21 cellular contexts compared by ENCODE assay signal in the genomic region with DNA sequence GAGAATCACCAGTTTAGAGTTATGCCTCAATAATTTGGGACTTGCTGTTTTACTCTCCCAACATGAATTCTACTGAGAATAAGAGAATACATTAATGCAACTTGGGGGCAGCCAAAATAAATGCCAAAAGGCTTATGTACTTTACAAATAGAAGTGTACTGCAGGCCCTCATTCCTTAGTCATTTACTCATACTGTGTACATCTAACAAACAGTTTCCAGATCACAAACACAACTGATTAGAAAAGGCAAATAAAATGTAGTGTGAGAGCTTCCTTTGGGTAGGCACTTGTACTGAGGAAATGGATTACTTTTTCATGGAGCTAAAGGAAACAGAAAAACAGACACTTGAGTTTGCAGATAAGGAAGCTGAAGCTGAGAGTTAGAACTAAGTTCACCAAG. TPM values are rescaled to one million over a fixed set of nuclear protein-coding genes. Genes with fewer than 3 reads are reported as not detected.
DNase-seq lines count a peak whose midpoint lies in the region; ATAC-seq and TF ChIP-seq lines count a peak whose summit lies in the region.
"Had no signal": no experiment of that assay in that cellular context is flagged by ENCODE, and none has a peak within 500 bp of the region (broad histone marks: within the 10 kb centered on the region; RNA-seq: fewer than 3 reads in every experiment).

No MANE protein-coding gene starts in this region.

- H3K27ac ChIP-seq in SK-N-MC, result peak overlapping the region; percentile 34; the same call in 1 of the 2 replicates
- H3K27ac ChIP-seq in Peyer's patch, result no peak overlapping the region
- no peak overlapping the region for H3K27ac ChIP-seq in tibial nerve
- H3K27ac ChIP-seq in heart left ventricle, result no peak overlapping the region
- H3K27ac ChIP-seq: brain microvascular endothelial cell, SJCRH30 had no signal

- no peak for TF ChIP-seq EP300 in tibial nerve (IDR thresholded peaks at IDR 0.05)

- TF ChIP-seq POLR2A in Peyer's patch (IDR thresholded peaks at IDR 0.05), result no peak
- no peak for TF ChIP-seq POLR2A in tibial nerve (IDR thresholded peaks at IDR 0.05)
- no peak for TF ChIP-seq POLR2A in heart left ventricle (IDR thresholded peaks at IDR 0.05)

- no peak for TF ChIP-seq CTCF in fibroblast of mammary gland (conservative IDR thresholded peaks at IDR 0.05; ENCODE audit: control insufficient read depth, insufficient read depth, low read depth, low read length)
- TF ChIP-seq CTCF in Peyer's patch (IDR thresholded peaks at IDR 0.05), result no peak
- no peak for TF ChIP-seq CTCF in tibial nerve (IDR thresholded peaks at IDR 0.05)
- no peak for TF ChIP-seq CTCF in heart left ventricle (IDR thresholded peaks at IDR 0.05)

- intact Hi-C loops in heart left ventricle (cut with DNase I), result no loop called here

- H3K27me3 ChIP-seq in mucosa of stomach (ENCODE audit: control insufficient read depth, insufficient read depth, low read length) (no peaks in the 10 kb centered on the region), Peyer's patch (no peaks in the 10 kb centered on the region), tibial nerve (no peaks in the 10 kb centered on the region), heart left ventricle (no peaks in the 10 kb centered on the region)
- H3K27me3 ChIP-seq: brain microvascular endothelial cell, SJCRH30 had no signal

- no peak overlapping the region for H3K9ac ChIP-seq in SK-N-MC (ENCODE audit: insufficient read length)
- peak overlapping the region; percentile 22 for H3K9ac ChIP-seq in mucosa of stomach (ENCODE audit: low read length)

- no peaks in the 10 kb centered on the region for H3K36me3 ChIP-seq in SK-N-MC (ENCODE audit: insufficient read depth, low read length)
- H3K36me3 ChIP-seq in mucosa of stomach (ENCODE audit: control insufficient read depth, insufficient read depth, low read length), result no peaks in the 10 kb centered on the region
- no peaks in the 10 kb centered on the region for H3K36me3 ChIP-seq in Peyer's patch
- no peaks in the 10 kb centered on the region for H3K36me3 ChIP-seq in tibial nerve
- H3K36me3 ChIP-seq in heart left ventricle, result no peaks in the 10 kb centered on the region
- H3K36me3 ChIP-seq: brain microvascular endothelial cell, HAP-1, SJCRH30 had no signal

- H3K4me1 ChIP-seq in mucosa of stomach (ENCODE audit: control insufficient read depth, insufficient read depth, low read length) (peaks cover 48% of the 10 kb centered on the region), Peyer's patch (peaks cover 0 to 12% (median 0%) of the 10 kb centered on the region in 4 donors), tibial nerve (no peaks in the 10 kb centered on the region), heart left ventricle (peaks cover 0 to 5% (median 0%) of the 10 kb centered on the region in 12 donors)
- H3K4me1 ChIP-seq: HAP-1, SJCRH30 had no signal

- H3K4me3 ChIP-seq in SK-N-MC (no peak overlapping the region), fibroblast of mammary gland (ENCODE audit: control insufficient read depth, low read depth, low read length) (no peak overlapping the region), mucosa of stomach (ENCODE audit: low read length) (no peak overlapping the region), Peyer's patch (no peak overlapping the region), tibial nerve (no peak overlapping the region), heart left ventricle (no peak overlapping the region)
- H3K4me3 ChIP-seq: HAP-1, SJCRH30 had no signal

- no peak for ATAC-seq in heart left ventricle

- DNase-seq in EL, result peak; percentile 26
- DNase-seq in SK-N-MC (ENCODE audit: low read depth, low spot score), result no peak
- peak; percentile 12 for DNase-seq in fibroblast of mammary gland (ENCODE audit: low read depth)
- no peak for DNase-seq in Peyer's patch
- DNase-seq in tibial nerve (ENCODE audit: low spot score in 2 of 2), result no peak
- DNase-seq in stimulated activated CD4-positive, alpha-beta T cell treated with anti-CD3 and anti-CD28 coated beads, Interleukin-1b, Interleukin-23, amount 100 ng/mL, for 48 hours, result no peak
- DNase-seq in heart left ventricle, result no peak
- DNase-seq: activated CD4-positive, alpha-beta T cell treated with anti-CD3 and anti-CD28 coated beads, Interleukin-2, amount 50 U/mL, for 1 hour; activated naive CD4-positive, alpha-beta T cell treated with anti-CD3 and anti-CD28 coated beads, Interleukin-2, amount 50 U/mL, for 16 hours; activated T-cell treated with anti-CD3 and anti-CD28 coated beads for 4 hours; brain microvascular endothelial cell; effector CD4-positive, alpha-beta T cell; foreskin melanocyte; MM.1S; NCI-H187; NCI-H446; nephron progenitor cell; SJCRH30; T1000 had no signal

- H3K9me3 ChIP-seq in SK-N-MC (ENCODE audit: low read depth, low read length), result no peaks in the 10 kb centered on the region
- H3K9me3 ChIP-seq in mucosa of stomach (ENCODE audit: control insufficient read depth, low read length), result no peaks in the 10 kb centered on the region
- no peaks in the 10 kb centered on the region for H3K9me3 ChIP-seq in Peyer's patch
- no peaks in the 10 kb centered on the region for H3K9me3 ChIP-seq in tibial nerve
- H3K9me3 ChIP-seq in heart left ventricle, result no peaks in the 10 kb centered on the region
- H3K9me3 ChIP-seq: HAP-1, SJCRH30 had no signal

RNA-seq across cellular contexts. Expression of gene ANKDD1B, which starts 12.6 kb away (rescaled TPM):
- total RNA-seq in Peyer's patch (1 to 10 TPM in 2 of 4 donors, not detected in 2; 3.2 to 5.0 TPM), tibial nerve (1 to 10 TPM in 3 of 4 donors, under 1 TPM in 1; 0.63 to 3.9 (median 1.3) TPM), heart left ventricle (under 1 TPM in 2 of 9 donors, not detected in 7; 0.46 to 0.61 TPM)
- under 1 TPM; 0.10 to 0.19 TPM for polyA plus RNA-seq in heart left ventricle
- total RNA-seq: SJCRH30 had no signal

Comparison
In these comparisons a context has a peak if more than half of its experiments do, and no peak if none do; other contexts are left out.
1. DNase-seq: peak in EL (single experiment) and fibroblast of mammary gland (single experiment); none in SK-N-MC (single experiment), Peyer's patch (0 of 3), tibial nerve (0 of 2), stimulated activated CD4-positive, alpha-beta T cell treated with anti-CD3 and anti-CD28 coated beads, Interleukin-1b, Interleukin-23, amount 100 ng/mL, for 48 hours (single experiment) and heart left ventricle (0 of 5).